Comparison of ENCODE assay signal across 21 cellular contexts in the genomic region with DNA sequence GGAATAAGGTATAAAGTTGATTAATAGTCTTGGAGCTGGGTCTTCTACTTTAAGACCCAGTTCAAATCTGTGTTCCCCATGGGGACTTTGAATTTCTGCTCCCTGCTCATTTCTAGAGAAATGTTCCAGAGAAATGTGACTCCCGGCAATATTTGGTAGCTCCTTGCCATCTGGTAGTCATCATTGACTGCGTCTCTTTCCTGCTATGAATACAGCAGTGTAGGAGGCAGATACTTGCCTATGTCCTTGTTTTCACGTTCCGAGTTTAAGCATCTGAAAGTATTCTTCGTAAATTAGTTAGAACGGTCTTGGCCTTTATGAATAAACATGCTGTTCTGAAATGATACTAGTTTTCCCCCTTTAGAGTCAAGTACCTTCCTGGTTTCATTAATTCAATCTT.
DNase-seq lines count a peak whose midpoint lies in the region; ATAC-seq and TF ChIP-seq lines count a peak whose summit lies in the region.
"Had no signal": no experiment of that assay in that cellular context is flagged by ENCODE, and none has a peak within 500 bp of the region (broad histone marks: within the 10 kb centered on the region; RNA-seq: fewer than 3 reads in every experiment).

No MANE protein-coding gene starts in this region.

- no peak for TF ChIP-seq CTCF in right atrium auricular region (IDR thresholded peaks at IDR 0.05)
- no peak for TF ChIP-seq CTCF in WTC11 (IDR thresholded peaks at IDR 0.05)
- no peak for TF ChIP-seq CTCF in left ventricle myocardium inferior (IDR thresholded peaks at IDR 0.05; ENCODE audit: borderline replicate concordance)
- no peak for TF ChIP-seq CTCF in progenitor cell of endocrine pancreas (IDR thresholded peaks at IDR 0.05; ENCODE audit: unreplicated experiment)

- POLR2A ChIA-PET in WTC11 (lab: Charles Lee) = interaction anchor here (1.1 kb wide), 1 partner anchor 8 kb away, joined by 3 read pairs; no protein-coding TSS in a partner anchor

- ATAC-seq in Right ventricle myocardium inferior (peak; percentile 51), WTC11 (no peak)
- ATAC-seq in activated CD4-positive, CD25-positive, alpha-beta regulatory T cell treated with anti-CD3 and anti-CD28 coated beads, Interleukin-2, amount 50 U/mL, for 24 hours = no peak

- no peak overlapping the region for H3K9ac ChIP-seq in skeletal muscle tissue (ENCODE audit: low read depth in 1 of 3, low read length in 3 of 3)

- H3K9me3 Mint-ChIP-seq in WTC11 (no peaks in the 10 kb centered on the region), progenitor cell of endocrine pancreas (ENCODE audit: low read depth) (no peaks in the 10 kb centered on the region)

- H3K4me1 Mint-ChIP-seq in WTC11 = peaks cover 90% of the 10 kb centered on the region
- H3K4me1 Mint-ChIP-seq in progenitor cell of endocrine pancreas (ENCODE audit: low read depth) = peaks cover 13% of the 10 kb centered on the region

- CTCF ChIA-PET in WTC11 (lab: Charles Lee) = interaction anchor here (2.0 kb wide), 1 partner anchor 22 kb away, joined by 12 read pairs; no protein-coding TSS in a partner anchor

- peaks cover 0 to 33% of the 10 kb centered on the region in 2 donors for H3K4me1 ChIP-seq in right atrium auricular region
- H3K4me1 ChIP-seq in left ventricle myocardium inferior = peaks cover 76% of the 10 kb centered on the region
- peaks cover 9 to 20% (median 14%) of the 10 kb centered on the region in 3 donors for H3K4me1 ChIP-seq in skeletal muscle tissue (ENCODE audit: control insufficient read depth in 3 of 3, insufficient read depth in 3 of 3, low read length in 3 of 3)
- H3K4me1 ChIP-seq: Caco-2 had no signal

- H3K9me3 ChIP-seq in right atrium auricular region (no peaks in the 10 kb centered on the region), left ventricle myocardium inferior (replicated peaks) (no peaks in the 10 kb centered on the region), skeletal muscle tissue (ENCODE audit: control insufficient read depth in 3 of 3, low read length in 3 of 3) (no peaks in the 10 kb centered on the region)
- H3K9me3 ChIP-seq: Caco-2 had no signal

- H3K27me3 ChIP-seq in right atrium auricular region (no peaks in the 10 kb centered on the region), left ventricle myocardium inferior (ENCODE audit: low read depth) (no peaks in the 10 kb centered on the region), skeletal muscle tissue (ENCODE audit: control insufficient read depth in 3 of 3, insufficient read depth in 3 of 3, low read length in 3 of 3) (no peaks in the 10 kb centered on the region)

- no peak overlapping the region for H3K27ac ChIP-seq in right atrium auricular region
- H3K27ac ChIP-seq in left ventricle myocardium inferior (replicated peaks) = peak overlapping the region; percentile 41
- H3K27ac ChIP-seq in skeletal muscle tissue (ENCODE audit: low read depth, low read length) = peak overlapping the region; percentile 2
- H3K27ac ChIP-seq: 22Rv1 had no signal

- intact Hi-C loops in Right ventricle myocardium inferior (cut with DNase I) (no loop called here), left ventricle myocardium inferior (cut with micrococcal nuclease) (no loop called here)

- DNase-seq in Right ventricle myocardium inferior (ENCODE audit: missing footprints) (no peak), right atrium auricular region (ENCODE audit: low spot score) (no peak), WTC11 (ENCODE audit: low spot score) (no peak), left ventricle myocardium inferior (no peak), progenitor cell of endocrine pancreas (ENCODE audit: low spot score, unreplicated experiment) (no peak)
- no peak for DNase-seq in effector CD8-positive, alpha-beta T cell (lab: John Stamatoyannopoulos, UW)
- DNase-seq: Caco-2; CD4-positive, alpha-beta T cell; GF-D8; MM.1S; NCI-H1092 treated with DMSO at 0.1 percent for 48 hours; NCI-H2081; NCI-H2171 treated with DMSO at 0.1 percent for 48 hours; NCI-H446 treated with DMSO at 0.1 percent for 48 hours; NCI-H748 treated with DMSO at 0.1 percent for 48 hours; NK-92 treated with Interleukin-12 subunit alpha and Interleukin-12 subunit beta, amount 100 ng/mL, for 24 hours; OCI-M1; SHP77 treated with DMSO at 0.1 percent for 48 hours had no signal

- H3K27ac Mint-ChIP-seq in WTC11 (peak overlapping the region; percentile 42), progenitor cell of endocrine pancreas (no peak overlapping the region)
- H3K27ac Mint-ChIP-seq: CD4-positive, alpha-beta T cell had no signal

- no peaks in the 10 kb centered on the region for H3K36me3 Mint-ChIP-seq in WTC11
- no peaks in the 10 kb centered on the region for H3K36me3 Mint-ChIP-seq in progenitor cell of endocrine pancreas (ENCODE audit: insufficient read depth)

- H3K4me3 Mint-ChIP-seq in WTC11 = no peak overlapping the region
- no peak overlapping the region for H3K4me3 Mint-ChIP-seq in progenitor cell of endocrine pancreas (ENCODE audit: low read depth)
- H3K4me3 Mint-ChIP-seq: CD4-positive, alpha-beta T cell had no signal

- no peak overlapping the region for H3K4me3 ChIP-seq in right atrium auricular region
- no peak overlapping the region for H3K4me3 ChIP-seq in left ventricle myocardium inferior
- no peak overlapping the region for H3K4me3 ChIP-seq in skeletal muscle tissue (ENCODE audit: low read length in 3 of 3)

- H3K27me3 Mint-ChIP-seq in WTC11 (ENCODE audit: low read depth) (no peaks in the 10 kb centered on the region), progenitor cell of endocrine pancreas (no peaks in the 10 kb centered on the region)
- H3K27me3 Mint-ChIP-seq: CD4-positive, alpha-beta T cell had no signal

- H3K36me3 ChIP-seq in right atrium auricular region (no peaks in the 10 kb centered on the region), left ventricle myocardium inferior (no peaks in the 10 kb centered on the region), skeletal muscle tissue (ENCODE audit: control insufficient read depth in 3 of 3, insufficient read depth in 3 of 3, low read length in 3 of 3) (no peaks in the 10 kb centered on the region)

TF ChIP-seq in WTC11, 78 proteins besides CTCF, POLR2A, EP300 and RAD21:
- TF ChIP-seq KAT7 (CRISPR knock-in tag; IDR thresholded peaks at IDR 0.05; ENCODE audit: borderline replicate concordance) (no peak), JUN (CRISPR knock-in tag; IDR thresholded peaks at IDR 0.05) (no peak), NFE2L1 (CRISPR knock-in tag; IDR thresholded peaks at IDR 0.05) (no peak), CREM (CRISPR knock-in tag; IDR thresholded peaks at IDR 0.05) (no peak)
- TF ChIP-seq, protein P1, sequence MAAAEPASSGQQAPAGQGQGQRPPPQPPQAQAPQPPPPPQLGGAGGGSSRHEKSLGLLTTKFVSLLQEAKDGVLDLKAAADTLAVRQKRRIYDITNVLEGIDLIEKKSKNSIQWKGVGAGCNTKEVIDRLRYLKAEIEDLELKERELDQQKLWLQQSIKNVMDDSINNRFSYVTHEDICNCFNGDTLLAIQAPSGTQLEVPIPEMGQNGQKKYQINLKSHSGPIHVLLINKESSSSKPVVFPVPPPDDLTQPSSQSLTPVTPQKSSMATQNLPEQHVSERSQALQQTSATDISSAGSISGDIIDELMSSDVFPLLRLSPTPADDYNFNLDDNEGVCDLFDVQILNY (CRISPR knock-in tag; IDR thresholded peaks at IDR 0.05) = no peak
- TF ChIP-seq, protein P2, sequence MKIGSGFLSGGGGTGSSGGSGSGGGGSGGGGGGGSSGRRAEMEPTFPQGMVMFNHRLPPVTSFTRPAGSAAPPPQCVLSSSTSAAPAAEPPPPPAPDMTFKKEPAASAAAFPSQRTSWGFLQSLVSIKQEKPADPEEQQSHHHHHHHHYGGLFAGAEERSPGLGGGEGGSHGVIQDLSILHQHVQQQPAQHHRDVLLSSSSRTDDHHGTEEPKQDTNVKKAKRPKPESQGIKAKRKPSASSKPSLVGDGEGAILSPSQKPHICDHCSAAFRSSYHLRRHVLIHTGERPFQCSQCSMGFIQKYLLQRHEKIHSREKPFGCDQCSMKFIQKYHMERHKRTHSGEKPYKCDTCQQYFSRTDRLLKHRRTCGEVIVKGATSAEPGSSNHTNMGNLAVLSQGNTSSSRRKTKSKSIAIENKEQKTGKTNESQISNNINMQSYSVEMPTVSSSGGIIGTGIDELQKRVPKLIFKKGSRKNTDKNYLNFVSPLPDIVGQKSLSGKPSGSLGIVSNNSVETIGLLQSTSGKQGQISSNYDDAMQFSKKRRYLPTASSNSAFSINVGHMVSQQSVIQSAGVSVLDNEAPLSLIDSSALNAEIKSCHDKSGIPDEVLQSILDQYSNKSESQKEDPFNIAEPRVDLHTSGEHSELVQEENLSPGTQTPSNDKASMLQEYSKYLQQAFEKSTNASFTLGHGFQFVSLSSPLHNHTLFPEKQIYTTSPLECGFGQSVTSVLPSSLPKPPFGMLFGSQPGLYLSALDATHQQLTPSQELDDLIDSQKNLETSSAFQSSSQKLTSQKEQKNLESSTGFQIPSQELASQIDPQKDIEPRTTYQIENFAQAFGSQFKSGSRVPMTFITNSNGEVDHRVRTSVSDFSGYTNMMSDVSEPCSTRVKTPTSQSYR (CRISPR knock-in tag; IDR thresholded peaks at IDR 0.05) = no peak

Comparison
In these comparisons a context has a peak if more than half of its experiments do, and no peak if none do; other contexts are left out.
1. H3K27ac ChIP-seq: peak in left ventricle myocardium inferior (single experiment) and skeletal muscle tissue (single experiment); none in right atrium auricular region (0 of 2).